Comparison of ENCODE assay signal across 18 cellular contexts in the genomic region with DNA sequence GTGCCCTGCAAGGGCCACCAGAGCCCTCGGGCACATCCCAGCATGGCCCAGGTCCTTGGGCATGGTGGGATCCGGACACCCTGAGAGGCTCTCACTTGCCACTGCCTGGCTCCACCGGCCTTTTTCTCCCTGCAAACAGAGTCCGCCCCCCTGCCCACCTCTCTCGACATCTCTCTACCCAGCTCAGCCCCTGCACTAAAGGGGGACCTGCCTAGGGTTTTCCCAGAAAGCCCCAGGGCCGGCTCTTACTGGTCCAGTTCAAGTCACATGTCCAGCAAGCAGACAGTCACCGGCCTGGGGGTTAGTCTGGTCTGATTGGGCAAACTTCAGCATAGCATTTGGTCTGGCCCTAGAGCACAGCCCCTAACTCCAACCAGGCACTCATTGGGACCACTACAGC. TPM values are rescaled to one million over a fixed set of nuclear protein-coding genes. Genes with fewer than 3 reads are reported as not detected.
DNase-seq lines count a peak whose midpoint lies in the region; ATAC-seq and TF ChIP-seq lines count a peak whose summit lies in the region.
"Had no signal": no experiment of that assay in that cellular context is flagged by ENCODE, and none has a peak within 500 bp of the region (broad histone marks: within the 10 kb centered on the region; RNA-seq: fewer than 3 reads in every experiment).

No MANE protein-coding gene starts in this region.

- H3K4me1 ChIP-seq in RWPE2 (ENCODE audit: insufficient read depth, poor library complexity, severe bottlenecking) (no peaks in the 10 kb centered on the region), osteoblast (ENCODE audit: insufficient read depth, low read length) (peaks cover 27% of the 10 kb centered on the region)
- H3K4me1 ChIP-seq: A549 had no signal

- no peak overlapping the region for H2AFZ ChIP-seq in osteoblast (ENCODE audit: low read length)
- H2AFZ ChIP-seq: GM23248 had no signal

- DNase-seq in natural killer cell treated with Interleukin-12 subunit alpha and Interleukin-12 subunit beta and Interleukin-15 and Interleukin-18, amount 100 ng/mL, for 72 hours (ENCODE audit: low spot score) = peak; percentile 49
- DNase-seq in natural killer cell (no peak), RWPE2 (ENCODE audit: low spot score) (peak; percentile 65), osteoblast (ENCODE audit: insufficient read length, low spot score, missing footprints) (peak; percentile 77), NCI-H226 (no peak)
- DNase-seq in activated CD4-positive, alpha-beta T cell treated with anti-CD3 and anti-CD28 coated beads, Interleukin-2, amount 10 ng/mL, durations not matched to agents 7 days and 5 days = no peak
- DNase-seq in stimulated activated CD4-positive, alpha-beta T cell treated with anti-CD3 and anti-CD28 coated beads, Interleukin-15, amount 100 ng/mL, for 24 hours = no peak
- DNase-seq: 8988T; C1 segment of cervical spinal cord; Calu3; CD4-positive, alpha-beta memory T cell; COR-L47; DMS53; DMS79 treated with DMSO at 0.1 percent for 48 hours; GF-D8; GM23248; HCEC 1CT had no signal

- H3K4me1 Mint-ChIP-seq in natural killer cell treated with Interleukin-12 subunit alpha and Interleukin-12 subunit beta and Interleukin-15 and Interleukin-18, amount 100 ng/mL, for 72 hours (ENCODE audit: low read depth in 2 of 2) = peaks cover 0 to 3% of the 10 kb centered on the region in 2 donors
- H3K4me1 Mint-ChIP-seq in natural killer cell = no peaks in the 10 kb centered on the region
- H3K4me1 Mint-ChIP-seq in activated CD4-positive, alpha-beta T cell treated with anti-CD3 and anti-CD28 coated beads, Interleukin-2, amount 10 ng/mL, durations not matched to agents 7 days and 5 days = no peaks in the 10 kb centered on the region
- H3K4me1 Mint-ChIP-seq: CD4-positive, alpha-beta memory T cell had no signal

- H3K9me3 ChIP-seq in RWPE2 (ENCODE audit: severe bottlenecking) (no peaks in the 10 kb centered on the region), osteoblast (ENCODE audit: low read depth, low read length) (no peaks in the 10 kb centered on the region)
- H3K9me3 ChIP-seq: A549 had no signal

- ATAC-seq in natural killer cell treated with Interleukin-12 subunit alpha and Interleukin-12 subunit beta and Interleukin-15 and Interleukin-18, amount 100 ng/mL, for 72 hours = no peak
- ATAC-seq in natural killer cell = no peak
- no peak for ATAC-seq in RWPE2 (ENCODE audit: low read depth)

- no peaks in the 10 kb centered on the region for H3K9me3 Mint-ChIP-seq in natural killer cell treated with Interleukin-12 subunit alpha and Interleukin-12 subunit beta and Interleukin-15 and Interleukin-18, amount 100 ng/mL, for 72 hours
- H3K9me3 Mint-ChIP-seq in natural killer cell = no peaks in the 10 kb centered on the region
- H3K9me3 Mint-ChIP-seq in activated CD4-positive, alpha-beta T cell treated with anti-CD3 and anti-CD28 coated beads, Interleukin-2, amount 10 ng/mL, durations not matched to agents 7 days and 5 days = no peaks in the 10 kb centered on the region
- H3K9me3 Mint-ChIP-seq: CD4-positive, alpha-beta memory T cell had no signal

- H3K36me3 ChIP-seq in RWPE2 (ENCODE audit: low read depth) = peaks cover 93% of the 10 kb centered on the region
- peaks cover 68% of the 10 kb centered on the region for H3K36me3 ChIP-seq in osteoblast (ENCODE audit: insufficient read depth, low read length)

- TF ChIP-seq CTCF in natural killer cell (IDR thresholded peaks at IDR 0.05) (no peak), RWPE2 (IDR thresholded peaks at IDR 0.05; ENCODE audit: poor library complexity, severe bottlenecking) (no peak), osteoblast (IDR thresholded peaks at IDR 0.05; ENCODE audit: extremely low read depth, low read depth, low read length) (no peak)

- H3K27me3 Mint-ChIP-seq in natural killer cell treated with Interleukin-12 subunit alpha and Interleukin-12 subunit beta and Interleukin-15 and Interleukin-18, amount 100 ng/mL, for 72 hours = no peaks in the 10 kb centered on the region
- no peaks in the 10 kb centered on the region for H3K27me3 Mint-ChIP-seq in natural killer cell (ENCODE audit: low read depth in 2 of 2)
- no peaks in the 10 kb centered on the region for H3K27me3 Mint-ChIP-seq in activated CD4-positive, alpha-beta T cell treated with anti-CD3 and anti-CD28 coated beads, Interleukin-2, amount 10 ng/mL, durations not matched to agents 7 days and 5 days
- H3K27me3 Mint-ChIP-seq: CD4-positive, alpha-beta memory T cell had no signal

- intact Hi-C loops in natural killer cell (cut with micrococcal nuclease) = no loop called here

- CTCF ChIA-PET in activated CD4-positive, alpha-beta T cell treated with anti-CD3 and anti-CD28 coated beads, Interleukin-2, amount 10 ng/mL, durations not matched to agents 7 days and 5 days (lab: Charles Lee) = no interaction called here

- peaks cover 15% of the 10 kb centered on the region for H4K20me1 ChIP-seq in osteoblast (ENCODE audit: insufficient read depth, low read length)

- H3K27me3 ChIP-seq in RWPE2 (ENCODE audit: insufficient read depth, poor library complexity, severe bottlenecking) = no peaks in the 10 kb centered on the region
- H3K27me3 ChIP-seq in osteoblast (ENCODE audit: insufficient read depth, low read length) = no peaks in the 10 kb centered on the region

- no peak overlapping the region for H3K27ac Mint-ChIP-seq in natural killer cell treated with Interleukin-12 subunit alpha and Interleukin-12 subunit beta and Interleukin-15 and Interleukin-18, amount 100 ng/mL, for 72 hours
- H3K27ac Mint-ChIP-seq in natural killer cell = no peak overlapping the region
- H3K27ac Mint-ChIP-seq in activated CD4-positive, alpha-beta T cell treated with anti-CD3 and anti-CD28 coated beads, Interleukin-2, amount 10 ng/mL, durations not matched to agents 7 days and 5 days = no peak overlapping the region
- H3K27ac Mint-ChIP-seq: CD4-positive, alpha-beta memory T cell had no signal

- H3K4me3 Mint-ChIP-seq in natural killer cell treated with Interleukin-12 subunit alpha and Interleukin-12 subunit beta and Interleukin-15 and Interleukin-18, amount 100 ng/mL, for 72 hours = no peak overlapping the region
- H3K4me3 Mint-ChIP-seq in natural killer cell = no peak overlapping the region
- no peak overlapping the region for H3K4me3 Mint-ChIP-seq in activated CD4-positive, alpha-beta T cell treated with anti-CD3 and anti-CD28 coated beads, Interleukin-2, amount 10 ng/mL, durations not matched to agents 7 days and 5 days
- H3K4me3 Mint-ChIP-seq: CD4-positive, alpha-beta memory T cell had no signal

- peaks cover 11% of the 10 kb centered on the region for H3K36me3 Mint-ChIP-seq in natural killer cell treated with Interleukin-12 subunit alpha and Interleukin-12 subunit beta and Interleukin-15 and Interleukin-18, amount 100 ng/mL, for 72 hours
- H3K36me3 Mint-ChIP-seq in natural killer cell = peaks cover 6% of the 10 kb centered on the region
- H3K36me3 Mint-ChIP-seq in activated CD4-positive, alpha-beta T cell treated with anti-CD3 and anti-CD28 coated beads, Interleukin-2, amount 10 ng/mL, durations not matched to agents 7 days and 5 days (ENCODE audit: low read depth) = peaks cover 36% of the 10 kb centered on the region

- no peak overlapping the region for H3K27ac ChIP-seq in RWPE2 (ENCODE audit: poor library complexity, severe bottlenecking)
- no peak overlapping the region for H3K27ac ChIP-seq in osteoblast (ENCODE audit: low read depth, low read length)
- H3K27ac ChIP-seq: A549, GM23248 had no signal

- H3K4me3 ChIP-seq in RWPE2 (ENCODE audit: severe bottlenecking) (no peak overlapping the region), osteoblast (ENCODE audit: insufficient read depth, low read length) (no peak overlapping the region)
- H3K4me3 ChIP-seq: A549, GM23248 had no signal

- no peak overlapping the region for H3K4me2 ChIP-seq in osteoblast (ENCODE audit: insufficient read depth, low read length)
- H3K4me2 ChIP-seq: A549 had no signal

- POLR2A ChIA-PET in activated CD4-positive, alpha-beta T cell treated with anti-CD3 and anti-CD28 coated beads, Interleukin-2, amount 10 ng/mL, durations not matched to agents 7 days and 5 days (lab: Charles Lee) = no interaction called here

- peaks cover 2% of the 10 kb centered on the region for H3K79me2 ChIP-seq in osteoblast (ENCODE audit: insufficient read depth, low read length)

RNA-seq across cellular contexts. Expression of gene SMARCA4, which starts 52.9 kb away (rescaled TPM):
- 100 to 1,000 TPM; 118 to 175 TPM for total RNA-seq in natural killer cell treated with Interleukin-12 subunit alpha and Interleukin-12 subunit beta and Interleukin-15 and Interleukin-18, amount 100 ng/mL, for 72 hours
- total RNA-seq in natural killer cell (10 to 100 TPM; 85.4 to 96.1 (median 93.6) TPM), osteoblast (52.2 and 52.8 TPM in 2 replicates)
- 100 to 1,000 TPM; 111 to 115 TPM for total RNA-seq in activated CD4-positive, alpha-beta T cell treated with anti-CD3 and anti-CD28 coated beads, Interleukin-2, amount 10 ng/mL, durations not matched to agents 7 days and 5 days

Comparison
In these comparisons a context has a peak if more than half of its experiments do, and no peak if none do; other contexts are left out.
1. DNase-seq: peak in natural killer cell treated with Interleukin-12 subunit alpha and Interleukin-12 subunit beta and Interleukin-15 and Interleukin-18, amount 100 ng/mL, for 72 hours (single experiment), RWPE2 (single experiment) and osteoblast (single experiment); none in natural killer cell (single experiment), activated CD4-positive, alpha-beta T cell treated with anti-CD3 and anti-CD28 coated beads, Interleukin-2, amount 10 ng/mL, durations not matched to agents 7 days and 5 days (single experiment), stimulated activated CD4-positive, alpha-beta T cell treated with anti-CD3 and anti-CD28 coated beads, Interleukin-15, amount 100 ng/mL, for 24 hours (single experiment) and NCI-H226 (single experiment).